Comparison of ENCODE assay signal across 12 cellular contexts in the genomic region with DNA sequence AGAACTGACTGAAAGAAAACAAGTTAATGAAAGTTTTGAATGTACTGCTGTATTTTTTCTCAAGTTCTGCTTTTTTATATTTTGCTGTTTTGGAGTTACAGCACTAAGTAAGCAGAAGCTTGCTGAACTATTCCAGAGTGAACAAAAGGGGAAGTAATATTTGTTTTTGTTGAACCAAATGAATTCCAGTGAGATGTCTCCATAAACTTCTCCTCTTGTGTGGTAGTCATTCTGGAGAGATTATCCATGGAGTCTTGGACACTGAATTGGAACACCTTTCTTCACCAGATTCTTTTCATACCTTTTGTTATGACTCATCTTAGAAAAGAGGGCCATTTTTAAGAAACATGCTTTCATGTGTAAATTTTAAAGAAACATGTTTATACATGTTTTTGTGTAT. TPM values are rescaled to one million over a fixed set of nuclear protein-coding genes. Genes with fewer than 3 reads are reported as not detected.
DNase-seq lines count a peak whose midpoint lies in the region; ATAC-seq and TF ChIP-seq lines count a peak whose summit lies in the region.
"Had no signal": no experiment of that assay in that cellular context is flagged by ENCODE, and none has a peak within 500 bp of the region (broad histone marks: within the 10 kb centered on the region; RNA-seq: fewer than 3 reads in every experiment).

No MANE protein-coding gene starts in this region.

- no peak for TF ChIP-seq CTCF in RWPE2 (IDR thresholded peaks at IDR 0.05; ENCODE audit: poor library complexity, severe bottlenecking)
- TF ChIP-seq CTCF in fibroblast of the aortic adventitia (IDR thresholded peaks at IDR 0.05; ENCODE audit: insufficient read depth, low read length), result no peak
- no peak for TF ChIP-seq CTCF in esophagus muscularis mucosa (IDR thresholded peaks at IDR 0.05)

- no peaks in the 10 kb centered on the region for H3K9me3 Mint-ChIP-seq in stimulated activated memory B cell treated with anti-CD40 and anti-IgM and Interleukin-4, amounts not matched to agents 10 μg/mL and 1 μg/mL and 100 μg/mL, for 72 hours
- H3K9me3 Mint-ChIP-seq: activated naive CD4-positive, alpha-beta T cell treated with anti-CD3 and anti-CD28 coated beads for 36 hours had no signal

- no peaks in the 10 kb centered on the region for H3K27me3 Mint-ChIP-seq in stimulated activated memory B cell treated with anti-CD40 and anti-IgM and Interleukin-4, amounts not matched to agents 10 μg/mL and 1 μg/mL and 100 μg/mL, for 72 hours

- no peaks in the 10 kb centered on the region for H3K79me2 ChIP-seq in GM23248 (ENCODE audit: insufficient read depth)

- peak overlapping the region; percentile 84 for H2AFZ ChIP-seq in GM23248

- H3K36me3 Mint-ChIP-seq in stimulated activated memory B cell treated with anti-CD40 and anti-IgM and Interleukin-4, amounts not matched to agents 10 μg/mL and 1 μg/mL and 100 μg/mL, for 72 hours, result no peaks in the 10 kb centered on the region

- H3K4me3 ChIP-seq in GM23248 (peak overlapping the region; percentile 23; the same call in 1 of the 2 replicates), RWPE2 (ENCODE audit: severe bottlenecking) (no peak overlapping the region), fibroblast of the aortic adventitia (ENCODE audit: low read depth, low read length) (no peak overlapping the region), esophagus muscularis mucosa (no peak overlapping the region)

- in situ Hi-C loops in GM23248 (cut with MboI), result no loop called here

- H3K9me2 ChIP-seq in GM23248 (ENCODE audit: insufficient read depth), result no peaks in the 10 kb centered on the region

- H3F3A ChIP-seq in GM23248 (ENCODE audit: insufficient read depth), result peaks cover 23% of the 10 kb centered on the region

- H3K36me3 ChIP-seq in GM23248 (ENCODE audit: low read depth) (no peaks in the 10 kb centered on the region), RWPE2 (ENCODE audit: low read depth) (no peaks in the 10 kb centered on the region), esophagus muscularis mucosa (no peaks in the 10 kb centered on the region)

- no peaks in the 10 kb centered on the region for H3K27me3 ChIP-seq in GM23248 (replicated peaks; ENCODE audit: insufficient read depth)
- H3K27me3 ChIP-seq in RWPE2 (ENCODE audit: insufficient read depth, poor library complexity, severe bottlenecking), result no peaks in the 10 kb centered on the region
- no peaks in the 10 kb centered on the region for H3K27me3 ChIP-seq in esophagus muscularis mucosa

- peaks cover 22% of the 10 kb centered on the region for H3K4me1 ChIP-seq in GM23248 (ENCODE audit: insufficient read depth)
- peaks cover 18% of the 10 kb centered on the region for H3K4me1 ChIP-seq in RWPE2 (ENCODE audit: insufficient read depth, poor library complexity, severe bottlenecking)
- peaks cover 5 to 16% (median 11%) of the 10 kb centered on the region in 4 donors for H3K4me1 ChIP-seq in esophagus muscularis mucosa

- DNase-seq in GM23248 (peak; percentile 65), RWPE2 (ENCODE audit: low spot score) (no peak), fibroblast of the aortic adventitia (ENCODE audit: low read depth) (peak; percentile 90), esophagus muscularis mucosa (ENCODE audit: extremely low spot score) (no peak)
- no peak for DNase-seq in activated CD4-positive, alpha-beta T cell treated with anti-CD3 and anti-CD28 coated beads, Interleukin-2, amount 50 U/mL, for 4 hours
- DNase-seq: activated naive CD4-positive, alpha-beta T cell treated with anti-CD3 and anti-CD28 coated beads for 36 hours; NCI-H1092; T-helper 2 cell had no signal

- H3K27ac ChIP-seq in GM23248, result peak overlapping the region; percentile 57
- peak overlapping the region; percentile 76 for H3K27ac ChIP-seq in RWPE2 (ENCODE audit: poor library complexity, severe bottlenecking)
- H3K27ac ChIP-seq in esophagus muscularis mucosa (replicated peaks in 1 of 4), result peak overlapping the region in 1 of 4 donors; percentile 9

- no peak for TF ChIP-seq POLR2A in esophagus muscularis mucosa (IDR thresholded peaks at IDR 0.05; ENCODE audit: low read depth)

- 0 out of 2 replicates have a peak overlapping the region, but pooled peaks have one; percentile 3 for H3K9ac ChIP-seq in GM23248

- no peaks in the 10 kb centered on the region for H3K9me3 ChIP-seq in GM23248 (ENCODE audit: low read depth)
- H3K9me3 ChIP-seq in RWPE2 (ENCODE audit: severe bottlenecking), result no peaks in the 10 kb centered on the region
- no peaks in the 10 kb centered on the region for H3K9me3 ChIP-seq in esophagus muscularis mucosa

- H4K20me1 ChIP-seq in GM23248 (ENCODE audit: insufficient read depth), result no peaks in the 10 kb centered on the region

- peaks cover 32% of the 10 kb centered on the region for H3K4me1 Mint-ChIP-seq in stimulated activated memory B cell treated with anti-CD40 and anti-IgM and Interleukin-4, amounts not matched to agents 10 μg/mL and 1 μg/mL and 100 μg/mL, for 72 hours

- H3K4me2 ChIP-seq in GM23248 (ENCODE audit: unreplicated experiment), result peak overlapping the region; percentile 57

- ATAC-seq in RWPE2 (ENCODE audit: low read depth), result peak; percentile 93
- no peak for ATAC-seq in stimulated activated memory B cell treated with anti-CD40 and anti-IgM and Interleukin-4, amounts not matched to agents 10 μg/mL and 1 μg/mL and 100 μg/mL, for 72 hours
- ATAC-seq in HG02870 (IDR thresholded peaks at IDR 0.05; ENCODE audit: unreplicated experiment), result no peak
- no peak for ATAC-seq in GM18511 (IDR thresholded peaks at IDR 0.05; ENCODE audit: unreplicated experiment)

- no peak overlapping the region for H3K4me3 Mint-ChIP-seq in stimulated activated memory B cell treated with anti-CD40 and anti-IgM and Interleukin-4, amounts not matched to agents 10 μg/mL and 1 μg/mL and 100 μg/mL, for 72 hours
- H3K4me3 Mint-ChIP-seq: activated naive CD4-positive, alpha-beta T cell treated with anti-CD3 and anti-CD28 coated beads for 36 hours had no signal

- no peak for TF ChIP-seq EP300 in esophagus muscularis mucosa (IDR thresholded peaks at IDR 0.05)

- peak overlapping the region; percentile 84 for H3K27ac Mint-ChIP-seq in stimulated activated memory B cell treated with anti-CD40 and anti-IgM and Interleukin-4, amounts not matched to agents 10 μg/mL and 1 μg/mL and 100 μg/mL, for 72 hours
- H3K27ac Mint-ChIP-seq: activated naive CD4-positive, alpha-beta T cell treated with anti-CD3 and anti-CD28 coated beads for 36 hours had no signal

- intact Hi-C loops in esophagus muscularis mucosa (cut with DNase I), result no loop called here

RNA-seq across cellular contexts. Expression of gene ANKUB1, which starts 8.8 kb away (rescaled TPM):
- not detected in 2 replicates for total RNA-seq in GM23248 (2014; rRNA removed; shearing (Covaris generic))
- not detected in 2 replicates for polyA plus RNA-seq in GM23248 (2016; fragmentation: Nextera tagmentation; extraction: Ambion mirVana)
- total RNA-seq in fibroblast of the aortic adventitia (ENCODE audit: low replicate concordance) (not detected in 2 replicates), esophagus muscularis mucosa (under 1 TPM in 1 of 4 donors, not detected in 3; 0.13 TPM)
- total RNA-seq: activated naive CD4-positive, alpha-beta T cell treated with anti-CD3 and anti-CD28 coated beads for 36 hours; urinary bladder had no signal
- polyA plus RNA-seq: urinary bladder had no signal

RNA-seq across cellular contexts. Expression of gene RNF13, which starts 29.4 kb away (rescaled TPM):
- total RNA-seq in GM23248 (2014; rRNA removed; shearing (Covaris generic)), result 48.7 and 65.4 TPM in 2 replicates
- polyA plus RNA-seq in GM23248 (2016; fragmentation: Nextera tagmentation; extraction: Ambion mirVana), result 100.0 and 103 TPM in 2 replicates
- total RNA-seq in fibroblast of the aortic adventitia (ENCODE audit: low replicate concordance), result 52.7 and 68.8 TPM in 2 replicates
- total RNA-seq in esophagus muscularis mucosa, result 10 to 100 TPM; 52.9 to 95.1 (median 78.2) TPM

RNA-seq across cellular contexts. Expression of gene COMMD2, which starts 31.3 kb away (rescaled TPM):
- total RNA-seq in GM23248 (2014; rRNA removed; shearing (Covaris generic)), result 30.1 and 33.8 TPM in 2 replicates
- polyA plus RNA-seq in GM23248 (2016; fragmentation: Nextera tagmentation; extraction: Ambion mirVana), result 69.3 and 71.0 TPM in 2 replicates
- total RNA-seq in fibroblast of the aortic adventitia (ENCODE audit: low replicate concordance), result 20.3 and 42.7 TPM in 2 replicates
- 10 to 100 TPM; 16.6 to 28.3 (median 20.9) TPM for total RNA-seq in esophagus muscularis mucosa

Comparison
In these comparisons a context has a peak if more than half of its experiments do, and no peak if none do; other contexts are left out.
1. DNase-seq: peak in GM23248 (single experiment) and fibroblast of the aortic adventitia (single experiment); none in RWPE2 (single experiment), esophagus muscularis mucosa (single experiment) and activated CD4-positive, alpha-beta T cell treated with anti-CD3 and anti-CD28 coated beads, Interleukin-2, amount 50 U/mL, for 4 hours (0 of 2).